Comparison of ENCODE assay signal across 11 cellular contexts in genomic region chr10:124697443-124697836, GRCh38. TPM values are rescaled to one million over a fixed set of nuclear protein-coding genes. Genes with fewer than 3 reads are reported as not detected.
DNase-seq lines count a peak whose midpoint lies in the region; ATAC-seq and TF ChIP-seq lines count a peak whose summit lies in the region.
"Had no signal": no experiment of that assay in that cellular context is flagged by ENCODE, and none has a peak within 500 bp of the region (broad histone marks: within the 10 kb centered on the region; RNA-seq: fewer than 3 reads in every experiment).

No MANE protein-coding gene starts in this region.

- peaks cover 54% of the 10 kb centered on the region for H3K36me3 Mint-ChIP-seq in CD4-positive, alpha-beta T cell (ENCODE audit: low read depth)
- peaks cover 11% of the 10 kb centered on the region for H3K36me3 Mint-ChIP-seq in progenitor cell of endocrine pancreas (ENCODE audit: insufficient read depth)

- intact Hi-C loops in CD4-positive, alpha-beta T cell (cut with DNase I, micrococcal nuclease) = no loop called here

- H3K4me1 Mint-ChIP-seq in CD4-positive, alpha-beta T cell (ENCODE audit: low read depth) = peaks cover 89% of the 10 kb centered on the region
- peaks cover 21% of the 10 kb centered on the region for H3K4me1 Mint-ChIP-seq in progenitor cell of endocrine pancreas (ENCODE audit: low read depth)

- H3K27me3 ChIP-seq in CD4-positive, alpha-beta T cell (ENCODE audit: control insufficient read depth, insufficient read depth, low read length) = no peaks in the 10 kb centered on the region

- TF ChIP-seq CTCF in CD4-positive, alpha-beta T cell (IDR thresholded peaks at IDR 0.05) = no peak
- TF ChIP-seq CTCF in progenitor cell of endocrine pancreas (IDR thresholded peaks at IDR 0.05; ENCODE audit: unreplicated experiment) = no peak

- H3K9me3 Mint-ChIP-seq in CD4-positive, alpha-beta T cell = no peaks in the 10 kb centered on the region
- no peaks in the 10 kb centered on the region for H3K9me3 Mint-ChIP-seq in progenitor cell of endocrine pancreas (ENCODE audit: low read depth)

- ATAC-seq in CD4-positive, alpha-beta T cell (ENCODE audit: poor library complexity) = no peak
- ATAC-seq in GM19324 (IDR thresholded peaks at IDR 0.05; ENCODE audit: low FRiP score, unreplicated experiment) = no peak
- no peak for ATAC-seq in GM18502 (IDR thresholded peaks at IDR 0.05; ENCODE audit: poor library complexity, unreplicated experiment)
- ATAC-seq in HG02885 (IDR thresholded peaks at IDR 0.05; ENCODE audit: poor library complexity, unreplicated experiment) = no peak

- peak overlapping the region; percentile 74 for H3K27ac ChIP-seq in CD4-positive, alpha-beta T cell (ENCODE audit: low read depth, low read length)
- peak overlapping the region; percentile 89 for H3K27ac ChIP-seq in KOPT-K1 (ENCODE audit: low read depth, low read length, poor library complexity, severe bottlenecking)
- peak overlapping the region; percentile 96 for H3K27ac ChIP-seq in cingulate gyrus (ENCODE audit: low read depth, low read length)
- H3K27ac ChIP-seq: WERI-Rb-1 had no signal

- H3K9me3 ChIP-seq in CD4-positive, alpha-beta T cell (ENCODE audit: control insufficient read depth, low read length) = no peaks in the 10 kb centered on the region
- no peaks in the 10 kb centered on the region for H3K9me3 ChIP-seq in KOPT-K1 (ENCODE audit: insufficient read depth, low read length, poor library complexity, severe bottlenecking)

- POLR2A ChIA-PET in CD4-positive, alpha-beta T cell (lab: Charles Lee) = interaction anchor here (1.0 to 4.7 kb wide), 15 partner anchors 9 to 70 kb away, joined by 3 to 49 read pairs (median 10); no protein-coding TSS in a partner anchor

- peak overlapping the region; percentile 91 for H3K27ac Mint-ChIP-seq in CD4-positive, alpha-beta T cell
- H3K27ac Mint-ChIP-seq in progenitor cell of endocrine pancreas = peak overlapping the region; percentile 60

- CTCF ChIA-PET in CD4-positive, alpha-beta T cell (lab: Charles Lee) = interaction anchor here (1.2 to 3.3 kb wide), 8 partner anchors 8 to 61 kb away, joined by 3 to 24 read pairs (median 4); no protein-coding TSS in a partner anchor

- H3K27me3 Mint-ChIP-seq in CD4-positive, alpha-beta T cell = no peaks in the 10 kb centered on the region
- H3K27me3 Mint-ChIP-seq in progenitor cell of endocrine pancreas = no peaks in the 10 kb centered on the region

- DNase-seq in CD4-positive, alpha-beta T cell = no peak
- DNase-seq in progenitor cell of endocrine pancreas (ENCODE audit: low spot score, unreplicated experiment) (no peak), MV-4-11 (lab: John Stamatoyannopoulos, UW) (no peak)
- DNase-seq: Calu3, NCI-H2171 had no signal

- H3K4me3 Mint-ChIP-seq in CD4-positive, alpha-beta T cell = peak overlapping the region; percentile 8
- H3K4me3 Mint-ChIP-seq in progenitor cell of endocrine pancreas (ENCODE audit: low read depth) = no peak overlapping the region

- H3K36me3 ChIP-seq in KOPT-K1 (ENCODE audit: insufficient read depth, low read length) = peaks cover 43% of the 10 kb centered on the region

RNA-seq across cellular contexts. Expression of gene FAM53B, which starts 46.7 kb away (rescaled TPM):
- total RNA-seq in CD4-positive, alpha-beta T cell = 10 to 100 TPM; 32.9 to 33.6 TPM
- 36.8 and 39.8 TPM in 2 replicates for total RNA-seq in progenitor cell of endocrine pancreas
